In genomic region chr2:203535784-203536590, GRCh38 we compare ENCODE assay signal across 8 cellular contexts. TPM values are rescaled to one million over a fixed set of nuclear protein-coding genes. Genes with fewer than 3 reads are reported as not detected.
DNase-seq lines count a peak whose midpoint lies in the region; ATAC-seq, FAIRE-seq and TF ChIP-seq lines count a peak whose summit lies in the region.

No MANE protein-coding gene starts in this region.

- H3K36me3 Mint-ChIP-seq in astrocyte (ENCODE audit: low read depth, unreplicated experiment), result no peaks in the 10 kb centered on the region

- peak overlapping the region; percentile 86 for H3K4me3 Mint-ChIP-seq in astrocyte (ENCODE audit: unreplicated experiment)

- H3K36me3 ChIP-seq in left ventricle myocardium inferior (no peaks in the 10 kb centered on the region), astrocyte (ENCODE audit: insufficient read depth, low read length) (no peaks in the 10 kb centered on the region), kidney epithelial cell (ENCODE audit: control insufficient read depth, insufficient read depth, low read length) (no peaks in the 10 kb centered on the region), tibial nerve (no peaks in the 10 kb centered on the region)

- TF ChIP-seq CTCF in left ventricle myocardium inferior (IDR thresholded peaks at IDR 0.05; ENCODE audit: borderline replicate concordance), result no peak
- no peak for TF ChIP-seq CTCF in astrocyte (IDR thresholded peaks at IDR 0.05; ENCODE audit: insufficient read depth, low read depth, low read length)
- TF ChIP-seq CTCF in kidney epithelial cell (IDR thresholded peaks at IDR 0.05; ENCODE audit: insufficient read depth, low read length, poor library complexity, severe bottlenecking), result no peak
- no peak for TF ChIP-seq CTCF in tibial nerve (IDR thresholded peaks at IDR 0.05)

- intact Hi-C loops in left ventricle myocardium inferior (cut with micrococcal nuclease), result no loop called here
- intact Hi-C loops in Right ventricle myocardium inferior (cut with DNase I), result loop anchor here (2.0 to 10.0 kb wide), 3 partner anchors 119 to 246 kb away; no protein-coding TSS in a partner anchor

- peaks cover 2% of the 10 kb centered on the region for H3K27me3 Mint-ChIP-seq in astrocyte (ENCODE audit: low read depth, unreplicated experiment)

- FAIRE-seq in astrocyte (lab: Jason Lieb, UNC), result peak; percentile 54

- H3K9me3 ChIP-seq in left ventricle myocardium inferior (replicated peaks) (peaks cover 13% of the 10 kb centered on the region), astrocyte (ENCODE audit: insufficient read depth, low read depth, low read length) (no peaks in the 10 kb centered on the region), tibial nerve (peaks cover 0 to 4% (median 0%) of the 10 kb centered on the region in 4 donors)

- H3K27ac ChIP-seq in left ventricle myocardium inferior (replicated peaks) (peak overlapping the region; percentile 93), astrocyte (ENCODE audit: low read depth, low read length) (peak overlapping the region; percentile 83), tibial nerve (peak overlapping the region in 3 of 4 donors; percentile 83 to 91 (median 83))

- WGBS in tibial nerve, 2 donors, result 10 to 11% methylated on average over 13 to 14 of the region's 14 CpGs

- H3K4me1 Mint-ChIP-seq in astrocyte (ENCODE audit: low read depth, unreplicated experiment), result peaks cover 17% of the 10 kb centered on the region

- H3K4me3 ChIP-seq in left ventricle myocardium inferior (peak overlapping the region; percentile 94), astrocyte (ENCODE audit: insufficient read depth, low read depth, low read length) (peak overlapping the region; percentile 62), kidney epithelial cell (ENCODE audit: low read depth, low read length) (peak overlapping the region; percentile 89), tibial nerve (peak overlapping the region; percentile 26 to 81 (median 63))

- H3K27me3 ChIP-seq in left ventricle myocardium inferior (ENCODE audit: low read depth) (no peaks in the 10 kb centered on the region), astrocyte (ENCODE audit: insufficient read depth, low read length) (no peaks in the 10 kb centered on the region), kidney epithelial cell (ENCODE audit: control insufficient read depth, insufficient read depth, low read length) (no peaks in the 10 kb centered on the region), tibial nerve (no peaks in the 10 kb centered on the region)

- peak overlapping the region; percentile 91 for H3K4me2 ChIP-seq in astrocyte (ENCODE audit: low read length)

- TF ChIP-seq POLR2A in tibial nerve (IDR thresholded peaks at IDR 0.05), result no peak

- H3K79me2 ChIP-seq in astrocyte (ENCODE audit: insufficient read depth, low read length), result peaks cover 39% of the 10 kb centered on the region

- H3K9ac ChIP-seq in astrocyte (ENCODE audit: low read length), result peak overlapping the region; percentile 91

- ATAC-seq in Right ventricle myocardium inferior, result no peak
- no peak for ATAC-seq in GM19395 (IDR thresholded peaks at IDR 0.05; ENCODE audit: unreplicated experiment)
- no peak for ATAC-seq in HG03159 (IDR thresholded peaks at IDR 0.05; ENCODE audit: unreplicated experiment)

- TF ChIP-seq EP300 in tibial nerve (IDR thresholded peaks at IDR 0.05), result no peak

- DNase-seq in left ventricle myocardium inferior (no peak), Right ventricle myocardium inferior (ENCODE audit: missing footprints) (no peak), astrocyte (ENCODE audit: low read depth) (peak; percentile 64), kidney epithelial cell (ENCODE audit: low read depth) (no peak), tibial nerve (ENCODE audit: low spot score in 2 of 2) (no peak), NCI-H774 (lab: John Stamatoyannopoulos, UW) (no peak)

- peak overlapping the region; percentile 93 for H3K27ac Mint-ChIP-seq in astrocyte (ENCODE audit: unreplicated experiment)

- H3K4me1 ChIP-seq in left ventricle myocardium inferior, result peaks cover 41% of the 10 kb centered on the region
- peaks cover 7% of the 10 kb centered on the region for H3K4me1 ChIP-seq in astrocyte (ENCODE audit: insufficient read depth, low read length)
- H3K4me1 ChIP-seq in tibial nerve, result peaks cover 0 to 35% (median 7%) of the 10 kb centered on the region in 4 donors

- peak overlapping the region; percentile 43 for H2AFZ ChIP-seq in astrocyte (ENCODE audit: low read depth, low read length)

- peaks cover 30% of the 10 kb centered on the region for H4K20me1 ChIP-seq in astrocyte (ENCODE audit: insufficient read depth, low read length)

- H3K9me3 Mint-ChIP-seq in astrocyte (ENCODE audit: unreplicated experiment), result peaks cover 11% of the 10 kb centered on the region

RNA-seq across cellular contexts. Expression of gene RAPH1, which starts 0.9 kb away (rescaled TPM):
- total RNA-seq in left ventricle myocardium inferior, result 17.2 TPM
- 15.1 TPM for total RNA-seq in Right ventricle myocardium inferior
- 43.4 and 50.4 TPM in 2 replicates for total RNA-seq in astrocyte
- total RNA-seq in kidney epithelial cell, result 18.0 and 28.9 TPM in 2 replicates
- total RNA-seq in tibial nerve, result 10 to 100 TPM; 35.4 to 60.0 (median 44.4) TPM
